Comparison of ENCODE assay signal across 21 cellular contexts in genomic region chr2:59919579-59919978, GRCh38.
"Had no signal": no experiment of that assay in that cellular context is flagged by ENCODE, and none has a peak within 500 bp of the region (broad histone marks: within the 10 kb centered on the region; RNA-seq: fewer than 3 reads in every experiment).

No MANE protein-coding gene starts in this region.

- H3K9ac ChIP-seq: SK-N-SH had no signal

- H3K27ac ChIP-seq: RWPE1 had no signal

- H3K9me3 ChIP-seq: SK-N-SH had no signal

- DNase-seq: IMR-90, Kasumi-1, KG1, MM.1S, NCI-H1092 treated with DMSO at 0.1 percent for 48 hours, NCI-H1436, NCI-H187, NCI-H2029, NCI-H2081 treated with DMSO at 0.1 percent for 48 hours, NCI-H2171, NCI-H226, NCI-H446, NCI-H510A, NCI-H524 treated with DMSO at 0.1 percent for 48 hours, NCI-H69, NCI-H774, SHP77, SK-N-SH had no signal

- H3K9me2 ChIP-seq: SK-N-SH had no signal

- H3K4me2 ChIP-seq: SK-N-SH had no signal

- ATAC-seq: HepG2, Panc1 had no signal
